ENCODE assay signal across 25 cellular contexts in genomic region chr16:88426018-88426417, GRCh38.
"Had no signal": no experiment of that assay in that cellular context is flagged by ENCODE, and none has a peak within 500 bp of the region (broad histone marks: within the 10 kb centered on the region; RNA-seq: fewer than 3 reads in every experiment).

No MANE protein-coding gene starts in this region.

- H3K9me3 ChIP-seq: ascending aorta had no signal

- ATAC-seq: activated CD4-positive, alpha-beta T cell treated with anti-CD3 and anti-CD28 coated beads for 36 hours; activated CD8-positive, alpha-beta memory T cell treated with anti-CD3 and anti-CD28 coated beads, Interleukin-2, amount 10 ng/mL, durations not matched to agents 7 days and 5 days; activated CD8-positive, alpha-beta T cell treated with anti-CD3 and anti-CD28 coated beads, Interleukin-2, amount 10 ng/mL, durations not matched to agents 7 days and 5 days; activated naive CD4-positive, alpha-beta T cell treated with anti-CD3 and anti-CD28 coated beads, Interleukin-2, amount 50 U/mL, for 72 hours; activated T-cell treated with anti-CD3 and anti-CD28 coated beads, Interleukin-2, amount 50 U/mL, for 72 hours; esophagus mucosa had no signal

- FAIRE-seq: bronchial epithelial cell, frontal cortex had no signal

- H3K27ac ChIP-seq: ascending aorta, coronary artery, dorsolateral prefrontal cortex had no signal

- DNase-seq: activated CD4-positive, alpha-beta memory T cell treated with anti-CD3 and anti-CD28 coated beads for 36 hours; activated CD4-positive, alpha-beta T cell treated with anti-CD3 and anti-CD28 coated beads for 36 hours; activated CD4-positive, alpha-beta T cell treated with anti-CD3 and anti-CD28 coated beads, Interleukin-2, amount 10 ng/mL, durations not matched to agents 24 days and 14 days; activated CD4-positive, CD25-positive, alpha-beta regulatory T cell; activated CD4-positive, CD25-positive, alpha-beta regulatory T cell treated with anti-CD3 and anti-CD28 coated beads, Interleukin-2, amount 50 U/mL, for 72 hours; activated CD8-positive, alpha-beta memory T cell treated with anti-CD3 and anti-CD28 coated beads, Interleukin-2, amount 10 ng/mL, durations not matched to agents 7 days and 5 days; activated CD8-positive, alpha-beta memory T cell treated with anti-CD3 and anti-CD28 coated beads, Interleukin-2, amount 50 U/mL, for 4 hours; activated CD8-positive, alpha-beta T cell treated with anti-CD3 and anti-CD28 coated beads, Interleukin-2, amount 10 ng/mL, durations not matched to agents 7 days and 5 days; activated gamma-delta T cell; activated naive CD4-positive, alpha-beta T cell; activated naive CD4-positive, alpha-beta T cell treated with anti-CD3 and anti-CD28 coated beads, Interleukin-2, amount 10 ng/mL, durations not matched to agents 7 days and 5 days; activated naive CD8-positive, alpha-beta T cell treated with anti-CD3 and anti-CD28 coated beads, Interleukin-2, amount 10 ng/mL, durations not matched to agents 7 days and 5 days; activated T-cell treated with anti-CD3 and anti-CD28 coated beads, Interleukin-2, amount 50 U/mL, for 1 hour; activated T-cell treated with anti-CD3 and anti-CD28 coated beads, Interleukin-2, amount 50 U/mL, for 72 hours; dorsolateral prefrontal cortex; effector memory CD4-positive, alpha-beta T cell; endodermal cell; foreskin fibroblast; T-helper 2 cell had no signal

- H3K4me3 ChIP-seq: ascending aorta, coronary artery, dorsolateral prefrontal cortex had no signal

- H3K36me3 ChIP-seq: ascending aorta had no signal
